ENCODE assay signal across 1 cellular context in the genomic region with DNA sequence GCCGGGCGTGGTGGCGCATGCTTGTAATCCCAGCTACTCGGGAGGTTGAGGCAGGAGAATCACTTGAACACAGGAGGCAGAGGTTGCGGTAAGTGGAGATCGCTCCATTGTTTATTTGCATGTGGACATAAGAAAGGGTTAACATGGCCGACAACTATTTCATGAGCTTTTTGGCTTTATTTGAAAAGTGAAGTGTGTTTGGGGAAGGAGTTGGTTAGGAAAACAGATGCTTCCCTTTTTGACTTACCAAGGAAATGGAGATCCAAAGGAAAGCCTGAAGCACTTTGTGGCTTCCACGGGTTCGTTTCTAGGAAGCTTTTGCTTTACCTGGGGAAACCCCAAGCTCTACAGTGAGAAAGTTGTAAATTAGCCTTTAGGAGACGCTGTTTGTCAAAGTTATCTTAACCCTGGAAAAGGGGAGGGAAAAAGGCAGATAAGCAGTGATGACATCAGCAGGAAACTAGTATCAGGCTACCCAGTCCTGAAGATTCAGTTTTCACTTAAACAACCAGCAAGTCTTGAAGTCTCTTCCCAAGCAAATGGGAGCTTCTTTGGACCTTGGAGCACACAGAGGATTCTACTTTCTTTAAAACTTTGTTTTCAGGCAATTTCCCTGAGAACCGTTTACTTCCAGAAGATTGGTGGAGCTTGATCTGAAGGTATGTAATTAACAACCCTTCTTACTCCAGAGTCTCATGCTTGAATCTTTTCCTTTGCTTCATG.
TF ChIP-seq lines count a peak whose summit lies in the region.

A gene with protein sequence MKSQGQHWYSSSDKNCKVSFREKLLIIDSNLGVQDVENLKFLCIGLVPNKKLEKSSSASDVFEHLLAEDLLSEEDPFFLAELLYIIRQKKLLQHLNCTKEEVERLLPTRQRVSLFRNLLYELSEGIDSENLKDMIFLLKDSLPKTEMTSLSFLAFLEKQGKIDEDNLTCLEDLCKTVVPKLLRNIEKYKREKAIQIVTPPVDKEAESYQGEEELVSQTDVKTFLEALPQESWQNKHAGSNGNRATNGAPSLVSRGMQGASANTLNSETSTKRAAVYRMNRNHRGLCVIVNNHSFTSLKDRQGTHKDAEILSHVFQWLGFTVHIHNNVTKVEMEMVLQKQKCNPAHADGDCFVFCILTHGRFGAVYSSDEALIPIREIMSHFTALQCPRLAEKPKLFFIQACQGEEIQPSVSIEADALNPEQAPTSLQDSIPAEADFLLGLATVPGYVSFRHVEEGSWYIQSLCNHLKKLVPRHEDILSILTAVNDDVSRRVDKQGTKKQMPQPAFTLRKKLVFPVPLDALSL (plus strand): TSS at position 492 of the 723 bp plus-strand sequence. CDS start 2,637 bp downstream, outside the sequence.

TF ChIP-seq in HepG2, 621 proteins besides CTCF, POLR2A, EP300 and RAD21 (continued from another document and continues in another):
- TF ChIP-seq SOX5 (CRISPR knock-in tag; IDR thresholded peaks at IDR 0.05; ENCODE audit: borderline replicate concordance) (peak; percentile 74; the same call in 1 of the 2 replicates), MTA3 (CRISPR knock-in tag; IDR thresholded peaks at IDR 0.05) (no peak), DMAP1 (CRISPR knock-in tag; IDR thresholded peaks at IDR 0.05) (peak; percentile 34; the same call in 1 of the 2 replicates), RFXANK (CRISPR knock-in tag; IDR thresholded peaks at IDR 0.05) (peak; percentile 23; the same call in 1 of the 2 replicates), ZNF619 (CRISPR knock-in tag; IDR thresholded peaks at IDR 0.05) (no peak), ADNP (CRISPR knock-in tag; IDR thresholded peaks at IDR 0.05) (peak; percentile 9), ZNF24 (IDR thresholded peaks at IDR 0.05) (no peak), NCOA5 (CRISPR knock-in tag; IDR thresholded peaks at IDR 0.05) (no peak), SP1 (IDR thresholded peaks at IDR 0.05) (no peak), SP1 (CRISPR knock-in tag; IDR thresholded peaks at IDR 0.05) (peak; percentile 39; the same call in 1 of the 2 replicates), NRL (CRISPR knock-in tag; IDR thresholded peaks at IDR 0.05; ENCODE audit: borderline replicate concordance) (no peak), GABPA (IDR thresholded peaks at IDR 0.05; ENCODE audit: low read depth, low read length) (no peak), GABPA (CRISPR knock-in tag; IDR thresholded peaks at IDR 0.05; ENCODE audit: low read depth) (peak; percentile 79), ZNF598 (CRISPR knock-in tag; IDR thresholded peaks at IDR 0.05; ENCODE audit: borderline replicate concordance) (no peak), ZNF552 (CRISPR knock-in tag; IDR thresholded peaks at IDR 0.05; ENCODE audit: borderline replicate concordance) (no peak), ZBTB4 (CRISPR knock-in tag; IDR thresholded peaks at IDR 0.05; ENCODE audit: borderline replicate concordance) (no peak), DNMT1 (CRISPR knock-in tag; IDR thresholded peaks at IDR 0.05) (no peak), ZNF788 (CRISPR knock-in tag; IDR thresholded peaks at IDR 0.05; ENCODE audit: borderline replicate concordance) (no peak; the same call in 1 of the 2 replicates), SIX1 (CRISPR knock-in tag; IDR thresholded peaks at IDR 0.05; ENCODE audit: borderline replicate concordance) (peak; percentile 81; the same call in 1 of the 2 replicates), NFE2 (CRISPR knock-in tag; IDR thresholded peaks at IDR 0.05) (no peak), WIZ (CRISPR knock-in tag; IDR thresholded peaks at IDR 0.05) (0 out of 2 replicates have a peak, but pooled peaks have one; percentile 16), ZNF205 (CRISPR knock-in tag; IDR thresholded peaks at IDR 0.05) (peak; percentile 63; the same call in 1 of the 2 replicates), ZNF790 (CRISPR knock-in tag; IDR thresholded peaks at IDR 0.05; ENCODE audit: borderline replicate concordance) (no peak), HCFC1 (IDR thresholded peaks at IDR 0.05; ENCODE audit: low read depth, low read length) (no peak), ZNF614 (CRISPR knock-in tag; IDR thresholded peaks at IDR 0.05; ENCODE audit: borderline replicate concordance) (no peak), ZNF564 (CRISPR knock-in tag; IDR thresholded peaks at IDR 0.05) (no peak), MIXL1 (CRISPR knock-in tag; IDR thresholded peaks at IDR 0.05) (peak; percentile 91), TP53 (CRISPR knock-in tag; conservative IDR thresholded peaks at IDR 0.05) (peak; percentile 62; the same call in 1 of the 2 replicates), MED8 (CRISPR knock-in tag; IDR thresholded peaks at IDR 0.05; ENCODE audit: insufficient replicate concordance) (no peak), ZNF672 (CRISPR knock-in tag; IDR thresholded peaks at IDR 0.05) (no peak), SRY (CRISPR knock-in tag; IDR thresholded peaks at IDR 0.05) (no peak), ZNF670 (CRISPR knock-in tag; IDR thresholded peaks at IDR 0.05; ENCODE audit: borderline replicate concordance) (peak; percentile 97), ZSCAN22 (CRISPR knock-in tag; IDR thresholded peaks at IDR 0.05) (no peak), ZZZ3 (CRISPR knock-in tag; IDR thresholded peaks at IDR 0.05; ENCODE audit: borderline replicate concordance) (no peak)
- TF ChIP-seq, protein P1, sequence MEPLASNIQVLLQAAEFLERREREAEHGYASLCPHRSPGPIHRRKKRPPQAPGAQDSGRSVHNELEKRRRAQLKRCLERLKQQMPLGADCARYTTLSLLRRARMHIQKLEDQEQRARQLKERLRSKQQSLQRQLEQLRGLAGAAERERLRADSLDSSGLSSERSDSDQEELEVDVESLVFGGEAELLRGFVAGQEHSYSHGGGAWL (CRISPR knock-in tag; IDR thresholded peaks at IDR 0.05) = no peak
- TF ChIP-seq, protein P2, sequence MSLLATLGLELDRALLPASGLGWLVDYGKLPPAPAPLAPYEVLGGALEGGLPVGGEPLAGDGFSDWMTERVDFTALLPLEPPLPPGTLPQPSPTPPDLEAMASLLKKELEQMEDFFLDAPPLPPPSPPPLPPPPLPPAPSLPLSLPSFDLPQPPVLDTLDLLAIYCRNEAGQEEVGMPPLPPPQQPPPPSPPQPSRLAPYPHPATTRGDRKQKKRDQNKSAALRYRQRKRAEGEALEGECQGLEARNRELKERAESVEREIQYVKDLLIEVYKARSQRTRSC (CRISPR knock-in tag; IDR thresholded peaks at IDR 0.05; ENCODE audit: low read depth) = no peak
- TF ChIP-seq, protein P3, sequence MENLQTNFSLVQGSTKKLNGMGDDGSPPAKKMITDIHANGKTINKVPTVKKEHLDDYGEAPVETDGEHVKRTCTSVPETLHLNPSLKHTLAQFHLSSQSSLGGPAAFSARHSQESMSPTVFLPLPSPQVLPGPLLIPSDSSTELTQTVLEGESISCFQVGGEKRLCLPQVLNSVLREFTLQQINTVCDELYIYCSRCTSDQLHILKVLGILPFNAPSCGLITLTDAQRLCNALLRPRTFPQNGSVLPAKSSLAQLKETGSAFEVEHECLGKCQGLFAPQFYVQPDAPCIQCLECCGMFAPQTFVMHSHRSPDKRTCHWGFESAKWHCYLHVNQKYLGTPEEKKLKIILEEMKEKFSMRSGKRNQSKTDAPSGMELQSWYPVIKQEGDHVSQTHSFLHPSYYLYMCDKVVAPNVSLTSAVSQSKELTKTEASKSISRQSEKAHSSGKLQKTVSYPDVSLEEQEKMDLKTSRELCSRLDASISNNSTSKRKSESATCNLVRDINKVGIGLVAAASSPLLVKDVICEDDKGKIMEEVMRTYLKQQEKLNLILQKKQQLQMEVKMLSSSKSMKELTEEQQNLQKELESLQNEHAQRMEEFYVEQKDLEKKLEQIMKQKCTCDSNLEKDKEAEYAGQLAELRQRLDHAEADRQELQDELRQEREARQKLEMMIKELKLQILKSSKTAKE (CRISPR knock-in tag; IDR thresholded peaks at IDR 0.05; ENCODE audit: borderline replicate concordance) = no peak
- TF ChIP-seq, protein P4, sequence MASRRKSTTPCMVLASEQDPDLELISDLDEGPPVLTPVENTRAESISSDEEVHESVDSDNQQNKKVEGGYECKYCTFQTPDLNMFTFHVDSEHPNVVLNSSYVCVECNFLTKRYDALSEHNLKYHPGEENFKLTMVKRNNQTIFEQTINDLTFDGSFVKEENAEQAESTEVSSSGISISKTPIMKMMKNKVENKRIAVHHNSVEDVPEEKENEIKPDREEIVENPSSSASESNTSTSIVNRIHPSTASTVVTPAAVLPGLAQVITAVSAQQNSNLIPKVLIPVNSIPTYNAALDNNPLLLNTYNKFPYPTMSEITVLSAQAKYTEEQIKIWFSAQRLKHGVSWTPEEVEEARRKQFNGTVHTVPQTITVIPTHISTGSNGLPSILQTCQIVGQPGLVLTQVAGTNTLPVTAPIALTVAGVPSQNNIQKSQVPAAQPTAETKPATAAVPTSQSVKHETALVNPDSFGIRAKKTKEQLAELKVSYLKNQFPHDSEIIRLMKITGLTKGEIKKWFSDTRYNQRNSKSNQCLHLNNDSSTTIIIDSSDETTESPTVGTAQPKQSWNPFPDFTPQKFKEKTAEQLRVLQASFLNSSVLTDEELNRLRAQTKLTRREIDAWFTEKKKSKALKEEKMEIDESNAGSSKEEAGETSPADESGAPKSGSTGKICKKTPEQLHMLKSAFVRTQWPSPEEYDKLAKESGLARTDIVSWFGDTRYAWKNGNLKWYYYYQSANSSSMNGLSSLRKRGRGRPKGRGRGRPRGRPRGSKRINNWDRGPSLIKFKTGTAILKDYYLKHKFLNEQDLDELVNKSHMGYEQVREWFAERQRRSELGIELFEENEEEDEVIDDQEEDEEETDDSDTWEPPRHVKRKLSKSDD (CRISPR knock-in tag; IDR thresholded peaks at IDR 0.05; ENCODE audit: low read depth) = no peak; the same call in 1 of the 2 replicates
- TF ChIP-seq, protein P5, sequence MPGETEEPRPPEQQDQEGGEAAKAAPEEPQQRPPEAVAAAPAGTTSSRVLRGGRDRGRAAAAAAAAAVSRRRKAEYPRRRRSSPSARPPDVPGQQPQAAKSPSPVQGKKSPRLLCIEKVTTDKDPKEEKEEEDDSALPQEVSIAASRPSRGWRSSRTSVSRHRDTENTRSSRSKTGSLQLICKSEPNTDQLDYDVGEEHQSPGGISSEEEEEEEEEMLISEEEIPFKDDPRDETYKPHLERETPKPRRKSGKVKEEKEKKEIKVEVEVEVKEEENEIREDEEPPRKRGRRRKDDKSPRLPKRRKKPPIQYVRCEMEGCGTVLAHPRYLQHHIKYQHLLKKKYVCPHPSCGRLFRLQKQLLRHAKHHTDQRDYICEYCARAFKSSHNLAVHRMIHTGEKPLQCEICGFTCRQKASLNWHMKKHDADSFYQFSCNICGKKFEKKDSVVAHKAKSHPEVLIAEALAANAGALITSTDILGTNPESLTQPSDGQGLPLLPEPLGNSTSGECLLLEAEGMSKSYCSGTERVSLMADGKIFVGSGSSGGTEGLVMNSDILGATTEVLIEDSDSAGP (CRISPR knock-in tag; IDR thresholded peaks at IDR 0.05; ENCODE audit: borderline replicate concordance) = 0 out of 2 replicates have a peak, but pooled peaks have one; percentile 35
- TF ChIP-seq, protein P6, sequence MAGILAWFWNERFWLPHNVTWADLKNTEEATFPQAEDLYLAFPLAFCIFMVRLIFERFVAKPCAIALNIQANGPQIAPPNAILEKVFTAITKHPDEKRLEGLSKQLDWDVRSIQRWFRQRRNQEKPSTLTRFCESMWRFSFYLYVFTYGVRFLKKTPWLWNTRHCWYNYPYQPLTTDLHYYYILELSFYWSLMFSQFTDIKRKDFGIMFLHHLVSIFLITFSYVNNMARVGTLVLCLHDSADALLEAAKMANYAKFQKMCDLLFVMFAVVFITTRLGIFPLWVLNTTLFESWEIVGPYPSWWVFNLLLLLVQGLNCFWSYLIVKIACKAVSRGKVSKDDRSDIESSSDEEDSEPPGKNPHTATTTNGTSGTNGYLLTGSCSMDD (CRISPR knock-in tag; IDR thresholded peaks at IDR 0.05) = no peak
- TF ChIP-seq, protein P7, sequence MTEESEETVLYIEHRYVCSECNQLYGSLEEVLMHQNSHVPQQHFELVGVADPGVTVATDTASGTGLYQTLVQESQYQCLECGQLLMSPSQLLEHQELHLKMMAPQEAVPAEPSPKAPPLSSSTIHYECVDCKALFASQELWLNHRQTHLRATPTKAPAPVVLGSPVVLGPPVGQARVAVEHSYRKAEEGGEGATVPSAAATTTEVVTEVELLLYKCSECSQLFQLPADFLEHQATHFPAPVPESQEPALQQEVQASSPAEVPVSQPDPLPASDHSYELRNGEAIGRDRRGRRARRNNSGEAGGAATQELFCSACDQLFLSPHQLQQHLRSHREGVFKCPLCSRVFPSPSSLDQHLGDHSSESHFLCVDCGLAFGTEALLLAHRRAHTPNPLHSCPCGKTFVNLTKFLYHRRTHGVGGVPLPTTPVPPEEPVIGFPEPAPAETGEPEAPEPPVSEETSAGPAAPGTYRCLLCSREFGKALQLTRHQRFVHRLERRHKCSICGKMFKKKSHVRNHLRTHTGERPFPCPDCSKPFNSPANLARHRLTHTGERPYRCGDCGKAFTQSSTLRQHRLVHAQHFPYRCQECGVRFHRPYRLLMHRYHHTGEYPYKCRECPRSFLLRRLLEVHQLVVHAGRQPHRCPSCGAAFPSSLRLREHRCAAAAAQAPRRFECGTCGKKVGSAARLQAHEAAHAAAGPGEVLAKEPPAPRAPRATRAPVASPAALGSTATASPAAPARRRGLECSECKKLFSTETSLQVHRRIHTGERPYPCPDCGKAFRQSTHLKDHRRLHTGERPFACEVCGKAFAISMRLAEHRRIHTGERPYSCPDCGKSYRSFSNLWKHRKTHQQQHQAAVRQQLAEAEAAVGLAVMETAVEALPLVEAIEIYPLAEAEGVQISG (CRISPR knock-in tag; IDR thresholded peaks at IDR 0.05) = peak; percentile 47
- TF ChIP-seq, protein P8, sequence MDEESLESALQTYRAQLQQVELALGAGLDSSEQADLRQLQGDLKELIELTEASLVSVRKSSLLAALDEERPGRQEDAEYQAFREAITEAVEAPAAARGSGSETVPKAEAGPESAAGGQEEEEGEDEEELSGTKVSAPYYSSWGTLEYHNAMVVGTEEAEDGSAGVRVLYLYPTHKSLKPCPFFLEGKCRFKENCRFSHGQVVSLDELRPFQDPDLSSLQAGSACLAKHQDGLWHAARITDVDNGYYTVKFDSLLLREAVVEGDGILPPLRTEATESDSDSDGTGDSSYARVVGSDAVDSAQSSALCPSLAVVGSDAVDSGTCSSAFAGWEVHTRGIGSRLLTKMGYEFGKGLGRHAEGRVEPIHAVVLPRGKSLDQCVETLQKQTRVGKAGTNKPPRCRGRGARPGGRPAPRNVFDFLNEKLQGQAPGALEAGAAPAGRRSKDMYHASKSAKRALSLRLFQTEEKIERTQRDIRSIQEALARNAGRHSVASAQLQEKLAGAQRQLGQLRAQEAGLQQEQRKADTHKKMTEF (CRISPR knock-in tag; IDR thresholded peaks at IDR 0.05) = peak; percentile 73
